9 cellular contexts compared by ENCODE assay signal in genomic region chr4:148007303-148007702, GRCh38.
DNase-seq lines count a peak whose midpoint lies in the region; ATAC-seq and TF ChIP-seq lines count a peak whose summit lies in the region.
"Had no signal": no experiment of that assay in that cellular context is flagged by ENCODE, and none has a peak within 500 bp of the region (broad histone marks: within the 10 kb centered on the region; RNA-seq: fewer than 3 reads in every experiment).

No MANE protein-coding gene starts in this region.

- no peak for TF ChIP-seq POLR2A in esophagus muscularis mucosa (IDR thresholded peaks at IDR 0.05; ENCODE audit: low read depth)

- peak overlapping the region; percentile 42 for H2AFZ ChIP-seq in parathyroid adenoma

- no peaks in the 10 kb centered on the region for H3K79me2 ChIP-seq in parathyroid adenoma

- no peak for ATAC-seq in HG03095 (IDR thresholded peaks at IDR 0.05; ENCODE audit: unreplicated experiment)

- no peak for TF ChIP-seq CTCF in esophagus muscularis mucosa (IDR thresholded peaks at IDR 0.05)
- TF ChIP-seq CTCF in parathyroid adenoma (IDR thresholded peaks at IDR 0.05): no peak

- intact Hi-C loops in esophagus muscularis mucosa (cut with DNase I): no loop called here

- H3K27ac ChIP-seq in esophagus muscularis mucosa (replicated peaks in 1 of 4) (peak overlapping the region; percentile 16 to 65 (median 42)), parathyroid adenoma (peak overlapping the region; percentile 86)

- TF ChIP-seq EP300 in esophagus muscularis mucosa (IDR thresholded peaks at IDR 0.05): no peak

- peak overlapping the region; percentile 36 for H3K4me2 ChIP-seq in parathyroid adenoma (ENCODE audit: low read length)

- H3K27me3 ChIP-seq in esophagus muscularis mucosa (no peaks in the 10 kb centered on the region), parathyroid adenoma (ENCODE audit: control insufficient read depth, insufficient read depth, low read length) (no peaks in the 10 kb centered on the region)

- H3K9ac ChIP-seq in parathyroid adenoma: no peak overlapping the region

- H3K4me1 ChIP-seq in esophagus muscularis mucosa (peaks cover 23 to 47% (median 44%) of the 10 kb centered on the region in 4 donors), parathyroid adenoma (peaks cover 15% of the 10 kb centered on the region)

- H3K9me3 ChIP-seq in esophagus muscularis mucosa (no peaks in the 10 kb centered on the region), parathyroid adenoma (ENCODE audit: control insufficient read depth, low read length) (no peaks in the 10 kb centered on the region)

- no peak overlapping the region for H3K4me3 ChIP-seq in esophagus muscularis mucosa
- H3K4me3 ChIP-seq in parathyroid adenoma (ENCODE audit: low read depth, low read length): no peak overlapping the region

- peak; percentile 37 for DNase-seq in ELF-1 (ENCODE audit: low read depth, low spot score)
- DNase-seq in NCI-H226: peak; percentile 98
- DNase-seq in esophagus muscularis mucosa (ENCODE audit: extremely low spot score): peak; percentile 87
- DNase-seq in epidermal melanocyte (ENCODE audit: insufficient read length, low spot score): no peak
- DNase-seq in activated CD4-positive, CD25-positive, alpha-beta regulatory T cell (lab: John Stamatoyannopoulos, UW): no peak
- DNase-seq in effector CD8-positive, alpha-beta T cell (lab: John Stamatoyannopoulos, UW): no peak
- DNase-seq: activated CD8-positive, alpha-beta memory T cell treated with anti-CD3 and anti-CD28 coated beads for 24 hours had no signal

- H3K36me3 ChIP-seq in esophagus muscularis mucosa: no peaks in the 10 kb centered on the region
- H3K36me3 ChIP-seq in parathyroid adenoma (ENCODE audit: control insufficient read depth, insufficient read depth, low read length): no peaks in the 10 kb centered on the region

- WGBS in esophagus muscularis mucosa: 51% methylated on average over 7 of the region's 7 CpGs

Comparison
In these comparisons a context has a peak if more than half of its experiments do, and no peak if none do; other contexts are left out.
1. DNase-seq: peak in ELF-1 (single experiment), NCI-H226 (single experiment) and esophagus muscularis mucosa (single experiment); none in epidermal melanocyte (single experiment), activated CD4-positive, CD25-positive, alpha-beta regulatory T cell (0 of 4) and effector CD8-positive, alpha-beta T cell (single experiment).